ENCODE assay signal across 15 cellular contexts in the genomic region with DNA sequence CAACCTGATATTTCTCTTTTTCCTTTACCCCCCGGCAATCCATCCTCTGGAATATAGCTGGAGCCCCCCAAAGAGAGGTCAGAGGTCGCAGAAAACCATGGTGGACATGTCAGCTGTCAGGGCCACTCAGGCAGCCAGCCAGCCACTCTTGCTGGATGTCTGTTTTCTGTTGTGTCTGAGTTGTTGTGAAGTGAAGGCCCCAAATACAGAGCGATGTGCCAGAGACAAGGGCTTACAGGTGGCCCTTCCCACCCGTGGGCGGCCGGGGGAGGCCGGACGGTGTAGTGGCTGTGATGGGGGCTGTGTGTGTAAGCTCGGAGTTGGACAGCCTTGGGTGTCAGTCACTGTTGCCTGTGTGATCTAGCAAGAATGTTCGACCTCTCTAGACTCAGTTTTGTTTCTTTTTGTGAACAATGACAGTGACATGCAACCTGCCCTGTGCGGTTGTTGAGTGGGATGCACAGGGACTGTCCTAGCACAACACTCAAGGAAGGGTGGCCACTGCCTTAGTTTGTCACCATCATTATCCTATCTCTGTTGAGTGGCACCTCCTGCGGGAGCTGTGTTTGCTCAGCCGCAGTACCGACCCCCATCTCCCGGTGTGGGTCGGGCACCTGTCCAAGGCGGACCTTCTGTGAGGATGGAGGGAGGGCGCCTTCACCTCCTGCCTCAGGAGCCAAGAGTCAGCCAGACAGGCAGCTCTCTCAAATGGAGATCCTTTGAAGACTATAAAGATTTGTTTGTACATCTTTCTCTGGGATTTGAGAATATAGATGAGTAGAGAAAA.
DNase-seq lines count a peak whose midpoint lies in the region; ATAC-seq and TF ChIP-seq lines count a peak whose summit lies in the region.
"Had no signal": no experiment of that assay in that cellular context is flagged by ENCODE, and none has a peak within 500 bp of the region (broad histone marks: within the 10 kb centered on the region; RNA-seq: fewer than 3 reads in every experiment).

No MANE protein-coding gene starts in this region.

- H3K36me3 ChIP-seq in trophoblast cell (ENCODE audit: control insufficient read depth in 1 of 2, insufficient read depth in 2 of 2, low read length in 2 of 2) = peaks cover 0 to 7% of the 10 kb centered on the region in 2 experiments

- H4K12ac ChIP-seq in trophoblast cell (ENCODE audit: low read depth, low read length) = no peak overlapping the region

- H3K27me3 ChIP-seq in trophoblast cell (ENCODE audit: insufficient read depth, low read length) = no peaks in the 10 kb centered on the region

- no peak overlapping the region for H3K18ac ChIP-seq in trophoblast cell (ENCODE audit: low read length)

- H3K9me3 ChIP-seq in trophoblast cell (ENCODE audit: insufficient read depth, low read depth, low read length) = no peaks in the 10 kb centered on the region
- H3K9me3 ChIP-seq: mucosa of descending colon had no signal

- no peaks in the 10 kb centered on the region for H3K79me2 ChIP-seq in trophoblast cell (ENCODE audit: control insufficient read depth, insufficient read depth, low read length, poor library complexity)

- H2BK120ac ChIP-seq in trophoblast cell (ENCODE audit: insufficient read depth, low read length, poor library complexity) = no peak overlapping the region

- ATAC-seq in Right ventricle myocardium inferior (peak; percentile 24), GM19463 (IDR thresholded peaks at IDR 0.05; ENCODE audit: unreplicated experiment) (no peak), GM19397 (IDR thresholded peaks at IDR 0.05; ENCODE audit: unreplicated experiment) (no peak)
- ATAC-seq: HCT116; stimulated activated memory B cell treated with anti-CD40 and anti-IgM and Interleukin-4, amounts not matched to agents 10 μg/mL and 1 μg/mL and 100 μg/mL, for 72 hours had no signal

- no peak overlapping the region for H4K91ac ChIP-seq in trophoblast cell (ENCODE audit: low read depth, low read length)

- H2AFZ ChIP-seq in trophoblast cell (ENCODE audit: insufficient read depth, low read length, poor library complexity) = no peak overlapping the region

- peaks cover 4 to 10% of the 10 kb centered on the region in 2 experiments for H3K4me1 ChIP-seq in trophoblast cell (ENCODE audit: control insufficient read depth in 1 of 2, insufficient read depth in 2 of 2, low read length in 2 of 2)

- H3K23ac ChIP-seq in trophoblast cell (ENCODE audit: low read length) = no peak overlapping the region

- no peak overlapping the region for H2BK5ac ChIP-seq in trophoblast cell (ENCODE audit: low read depth, low read length, poor library complexity)

- peaks cover 4% of the 10 kb centered on the region for H3K27me3 Mint-ChIP-seq in nephron (ENCODE audit: low read depth)

- no peak overlapping the region for H3K27ac ChIP-seq in trophoblast cell (ENCODE audit: low read depth, low read length)

- no peak overlapping the region for H2AK5ac ChIP-seq in trophoblast cell (ENCODE audit: low read length)

- no peaks in the 10 kb centered on the region for H3K79me1 ChIP-seq in trophoblast cell (ENCODE audit: low read length)

- WGBS in trophoblast cell (ENCODE audit: extremely low coverage, insufficient coverage, insufficient read length) = no CpG with 5 or more reads among the region's 18 CpGs

- no peak overlapping the region for H3K4me2 ChIP-seq in trophoblast cell (ENCODE audit: low read length)

- no peak overlapping the region for H2BK12ac ChIP-seq in trophoblast cell (ENCODE audit: low read length)

- no peak overlapping the region for H3K4me3 ChIP-seq in trophoblast cell (ENCODE audit: low read depth, low read length)
- H3K4me3 ChIP-seq: mucosa of descending colon had no signal

- no peak overlapping the region for H3K14ac ChIP-seq in trophoblast cell (ENCODE audit: low read length)

- peak overlapping the region; percentile 42 to 76 (median 71) for H3K27ac Mint-ChIP-seq in nephron
- H3K27ac Mint-ChIP-seq: activated B cell treated with CpG ODN at 0.5 μM for 24 hours; stimulated activated memory B cell treated with anti-CD40 and anti-IgM and Interleukin-4, amounts not matched to agents 10 μg/mL and 1 μg/mL and 100 μg/mL, for 72 hours had no signal

- H3K36me3 Mint-ChIP-seq in nephron (ENCODE audit: low read depth) = peaks cover 7% of the 10 kb centered on the region
- H3K36me3 Mint-ChIP-seq: stimulated activated memory B cell treated with anti-CD40 and anti-IgM and Interleukin-4, amounts not matched to agents 10 μg/mL and 1 μg/mL and 100 μg/mL, for 72 hours had no signal

- TF ChIP-seq CTCF in nephron (IDR thresholded peaks at IDR 0.05; ENCODE audit: unreplicated experiment in 3 of 3) = no peak

- no peak overlapping the region for H3K9ac ChIP-seq in trophoblast cell (ENCODE audit: low read length)

- intact Hi-C loops in Right ventricle myocardium inferior (cut with DNase I) (no loop called here), cardiac septum (cut with DNase I) (no loop called here)

- no peak overlapping the region for H4K8ac ChIP-seq in trophoblast cell (ENCODE audit: low read depth, low read length)

- DNase-seq in Right ventricle myocardium inferior (ENCODE audit: missing footprints) (no peak), cardiac septum (ENCODE audit: low spot score) (no peak), dermis blood vessel endothelial cell (peak; percentile 37), trophoblast cell (no peak), ACHN (no peak)
- DNase-seq: activated B cell treated with CpG ODN at 0.5 μM for 24 hours; activated effector memory CD4-positive, alpha-beta T cell treated with Interleukin-2 at 50 U/mL for 16 hours; GF-D8; MV-4-11 had no signal

- no peak overlapping the region for H3K4ac ChIP-seq in trophoblast cell (ENCODE audit: low read depth, low read length)

- H3K4me3 Mint-ChIP-seq in nephron = no peak overlapping the region
- H3K4me3 Mint-ChIP-seq: activated B cell treated with CpG ODN at 0.5 μM for 24 hours; stimulated activated memory B cell treated with anti-CD40 and anti-IgM and Interleukin-4, amounts not matched to agents 10 μg/mL and 1 μg/mL and 100 μg/mL, for 72 hours had no signal

- no peaks in the 10 kb centered on the region for H3K9me3 Mint-ChIP-seq in nephron
- H3K9me3 Mint-ChIP-seq: activated B cell treated with CpG ODN at 0.5 μM for 24 hours; stimulated activated memory B cell treated with anti-CD40 and anti-IgM and Interleukin-4, amounts not matched to agents 10 μg/mL and 1 μg/mL and 100 μg/mL, for 72 hours had no signal

- in situ Hi-C loops in ACHN (cut with HindIII; ENCODE audit: low pct_ligation_motif_present, low pct_unique_long_range_greater_than_20kb, low sequenced_read_pairs) = no loop called here

- peaks cover 45% of the 10 kb centered on the region for H3K4me1 Mint-ChIP-seq in nephron
